16 cellular contexts compared by ENCODE assay signal in the genomic region with DNA sequence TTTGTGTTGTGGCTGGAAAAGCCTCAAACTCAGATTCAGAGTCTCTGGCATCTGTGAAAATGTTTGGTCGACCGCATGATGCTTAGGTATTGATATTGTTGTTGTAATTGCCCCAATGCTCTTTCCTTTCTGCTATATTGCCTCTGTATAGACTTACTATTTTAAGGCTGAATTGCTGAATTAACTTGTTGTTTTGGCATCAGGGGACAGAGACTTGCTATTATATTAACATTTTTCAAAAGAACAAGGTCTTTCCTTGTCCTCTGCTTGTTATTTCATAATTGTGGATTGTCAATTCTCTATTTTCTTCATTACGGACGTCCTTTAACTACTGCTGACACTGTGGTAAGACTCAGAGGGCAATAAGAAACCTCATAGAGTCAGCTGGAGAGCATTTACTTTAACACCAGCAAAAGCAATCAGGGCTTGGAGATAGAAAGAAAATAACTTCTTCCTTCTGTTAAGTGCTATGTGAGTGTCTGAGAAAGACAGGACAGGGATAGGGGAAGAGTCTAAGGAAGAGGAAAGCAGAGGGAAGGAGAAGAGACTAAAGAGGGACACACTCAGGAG. TPM values are rescaled to one million over a fixed set of nuclear protein-coding genes. Genes with fewer than 3 reads are reported as not detected.
A peak's percentile ranks its signal among the peaks of the same experiment; 100 is the strongest.
DNase-seq lines count a peak whose midpoint lies in the region; ATAC-seq and TF ChIP-seq lines count a peak whose summit lies in the region.
"Had no signal": no experiment of that assay in that cellular context is flagged by ENCODE, and none has a peak within 500 bp of the region (broad histone marks: within the 10 kb centered on the region; RNA-seq: fewer than 3 reads in every experiment).

No MANE protein-coding gene starts in this region.

- H3K27ac ChIP-seq in heart right ventricle (peak overlapping the region in 6 of 10 donors; percentile 23 to 63 (median 41)), osteoblast (ENCODE audit: low read depth, low read length) (no peak overlapping the region), urinary bladder (ENCODE audit: low read depth) (peak overlapping the region; percentile 5), esophagus muscularis mucosa (replicated peaks in 1 of 4) (no peak overlapping the region)
- H3K27ac ChIP-seq: GM23248, thyroid gland had no signal

- H3K4me1 ChIP-seq in heart right ventricle, result peaks cover 5 to 64% (median 42%) of the 10 kb centered on the region in 9 donors
- H3K4me1 ChIP-seq in osteoblast (ENCODE audit: insufficient read depth, low read length), result peaks cover 35% of the 10 kb centered on the region
- H3K4me1 ChIP-seq in urinary bladder (ENCODE audit: insufficient read depth), result no peaks in the 10 kb centered on the region
- peaks cover 11 to 31% (median 22%) of the 10 kb centered on the region in 4 donors for H3K4me1 ChIP-seq in esophagus muscularis mucosa
- H3K4me1 ChIP-seq: thyroid gland had no signal

- TF ChIP-seq CTCF in heart right ventricle (IDR thresholded peaks at IDR 0.05) (no peak), osteoblast (IDR thresholded peaks at IDR 0.05; ENCODE audit: extremely low read depth, low read depth, low read length) (no peak), esophagus muscularis mucosa (IDR thresholded peaks at IDR 0.05) (no peak)

- no peak for TF ChIP-seq EP300 in esophagus muscularis mucosa (IDR thresholded peaks at IDR 0.05)

- peaks cover 49% of the 10 kb centered on the region for H3K79me2 ChIP-seq in osteoblast (ENCODE audit: insufficient read depth, low read length)

- no peaks in the 10 kb centered on the region for H3K27me3 ChIP-seq in heart right ventricle
- H3K27me3 ChIP-seq in osteoblast (ENCODE audit: insufficient read depth, low read length), result no peaks in the 10 kb centered on the region
- H3K27me3 ChIP-seq in esophagus muscularis mucosa, result no peaks in the 10 kb centered on the region
- H3K27me3 ChIP-seq: adrenal gland, thyroid gland had no signal

- H3K4me2 ChIP-seq in osteoblast (ENCODE audit: insufficient read depth, low read length), result peak overlapping the region; percentile 28

- H3K36me3 ChIP-seq in heart right ventricle, result no peaks in the 10 kb centered on the region
- H3K36me3 ChIP-seq in osteoblast (ENCODE audit: insufficient read depth, low read length), result no peaks in the 10 kb centered on the region
- H3K36me3 ChIP-seq in urinary bladder (ENCODE audit: insufficient read depth), result no peaks in the 10 kb centered on the region
- H3K36me3 ChIP-seq in esophagus muscularis mucosa, result no peaks in the 10 kb centered on the region
- H3K36me3 ChIP-seq: adrenal gland, thyroid gland had no signal

- H3K4me3 ChIP-seq in heart right ventricle (no peak overlapping the region), osteoblast (ENCODE audit: insufficient read depth, low read length) (no peak overlapping the region), urinary bladder (ENCODE audit: low read depth, low read length) (no peak overlapping the region), esophagus muscularis mucosa (no peak overlapping the region)
- H3K4me3 ChIP-seq: adrenal gland, GM23248, thyroid gland had no signal

- intact Hi-C loops in heart right ventricle (cut with DNase I), result no loop called here
- intact Hi-C loops in left cardiac atrium (cut with DNase I), result no loop called here
- intact Hi-C loops in left ventricle myocardium superior (cut with micrococcal nuclease), result no loop called here
- intact Hi-C loops in esophagus muscularis mucosa (cut with DNase I), result no loop called here

- ATAC-seq in heart right ventricle (peak in 1 of 8 donors; percentile 25), left cardiac atrium (no peak), left ventricle myocardium superior (peak; percentile 15)
- ATAC-seq: effector memory CD8-positive, alpha-beta T cell had no signal

- peak overlapping the region; percentile 26 for H2AFZ ChIP-seq in osteoblast (ENCODE audit: low read length)
- H2AFZ ChIP-seq: GM23248 had no signal

- WGBS in heart right ventricle, 2 donors, result 76 to 78% methylated on average over 4 of the region's 4 CpGs
- WGBS in urinary bladder, result 62% methylated on average over 4 of the region's 4 CpGs
- WGBS in esophagus muscularis mucosa, result 92% methylated on average over 4 of the region's 4 CpGs

- H3K9me3 ChIP-seq in heart right ventricle (peaks cover 0 to 3% (median 0%) of the 10 kb centered on the region in 11 donors), osteoblast (ENCODE audit: low read depth, low read length) (no peaks in the 10 kb centered on the region), esophagus muscularis mucosa (no peaks in the 10 kb centered on the region)
- H3K9me3 ChIP-seq: adrenal gland, thyroid gland had no signal

- TF ChIP-seq POLR2A in esophagus muscularis mucosa (IDR thresholded peaks at IDR 0.05; ENCODE audit: low read depth), result no peak

- DNase-seq in heart right ventricle (no peak), left cardiac atrium (no peak), left ventricle myocardium superior (no peak), osteoblast (ENCODE audit: insufficient read length, low spot score, missing footprints) (no peak), esophagus muscularis mucosa (ENCODE audit: extremely low spot score) (no peak), cerebellar cortex (ENCODE audit: low spot score) (no peak), cerebellar nuclear complex (lab: John Stamatoyannopoulos, UW) (no peak)
- DNase-seq: adrenal gland; central memory CD4-positive, alpha-beta T cell; DMS153; effector memory CD8-positive, alpha-beta T cell; GM23248; hypothalamus; NCI-H748 treated with DMSO at 0.1 percent for 48 hours; thyroid gland had no signal

- no peaks in the 10 kb centered on the region for H4K20me1 ChIP-seq in osteoblast (ENCODE audit: insufficient read depth, low read length)

RNA-seq across cellular contexts. Expression of a gene that starts 17.6 kb away (rescaled TPM):
- total RNA-seq in heart right ventricle, result 10 to 100 TPM; 16.3 to 56.5 (median 40.9) TPM
- 1 to 10 TPM; 3.9 to 4.0 TPM for polyA plus RNA-seq in heart right ventricle
- 10 to 100 TPM; 19.2 to 27.0 TPM for total RNA-seq in left cardiac atrium
- total RNA-seq in left ventricle myocardium superior, result 32.8 TPM
- 30.8 and 37.4 TPM in 2 replicates for total RNA-seq in osteoblast
- 78.4 TPM for total RNA-seq in urinary bladder
- polyA plus RNA-seq in urinary bladder, result 33.4 TPM
- 10 to 100 TPM; 28.1 to 81.8 (median 32.0) TPM for total RNA-seq in esophagus muscularis mucosa

RNA-seq across cellular contexts. Expression of a gene that starts 55.5 kb away (rescaled TPM):
- total RNA-seq in heart right ventricle, result 10 to 100 TPM; 11.8 to 18.1 (median 13.9) TPM
- 1 to 10 TPM; 6.0 to 7.8 TPM for polyA plus RNA-seq in heart right ventricle
- 10 to 100 TPM; 12.2 to 13.8 TPM for total RNA-seq in left cardiac atrium
- 14.3 TPM for total RNA-seq in left ventricle myocardium superior
- total RNA-seq in osteoblast, result 16.6 and 17.7 TPM in 2 replicates
- total RNA-seq in urinary bladder, result 38.2 TPM
- polyA plus RNA-seq in urinary bladder, result 11.3 TPM
- 10 to 100 TPM; 12.6 to 19.4 (median 14.9) TPM for total RNA-seq in esophagus muscularis mucosa

Comparison
In these comparisons a context has a peak if more than half of its experiments do, and no peak if none do; other contexts are left out.
1. H3K27ac ChIP-seq: peak in heart right ventricle (6 of 10) and urinary bladder (single experiment); none in osteoblast (single experiment) and esophagus muscularis mucosa (0 of 4).